Comparison of ENCODE assay signal across 17 cellular contexts in the genomic region with DNA sequence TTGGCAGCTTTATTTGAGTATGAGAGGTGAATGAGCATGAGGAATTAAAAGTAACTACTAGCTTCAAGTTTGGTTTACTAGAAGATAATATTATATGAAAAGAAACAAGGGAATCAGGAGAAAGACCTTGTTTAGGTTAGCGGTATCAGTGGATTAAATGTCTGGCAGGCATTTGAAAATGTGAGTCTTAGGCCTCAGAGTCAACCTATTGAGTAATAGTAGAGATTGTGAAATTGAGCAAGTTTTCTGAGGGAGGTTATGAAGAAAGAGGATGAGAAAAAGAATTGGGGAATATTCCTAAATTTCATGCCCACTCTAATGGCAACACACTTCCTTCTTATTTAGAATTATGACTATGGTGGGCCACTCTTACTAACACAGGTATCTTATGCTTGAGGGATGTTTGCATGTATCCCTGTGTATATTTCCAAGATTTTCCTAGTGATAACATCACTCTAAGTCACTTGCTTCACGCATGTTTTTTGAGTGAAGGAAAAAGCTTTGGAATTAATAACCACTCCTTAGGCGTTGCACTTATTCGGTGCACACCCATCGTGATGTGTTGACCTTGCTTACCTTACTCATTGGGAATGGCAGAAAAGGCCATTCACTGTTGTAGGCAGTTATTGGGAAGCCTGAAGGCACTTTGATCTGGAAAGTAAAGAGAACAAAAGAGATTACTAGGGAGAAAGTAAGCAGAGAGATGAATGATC. TPM values are rescaled to one million over a fixed set of nuclear protein-coding genes. Genes with fewer than 3 reads are reported as not detected.
A peak's percentile ranks its signal among the peaks of the same experiment; 100 is the strongest.
DNase-seq lines count a peak whose midpoint lies in the region; ATAC-seq, FAIRE-seq and TF ChIP-seq lines count a peak whose summit lies in the region.
"Had no signal": no experiment of that assay in that cellular context is flagged by ENCODE, and none has a peak within 500 bp of the region (broad histone marks: within the 10 kb centered on the region; RNA-seq: fewer than 3 reads in every experiment).

No MANE protein-coding gene starts in this region.

- H3K4me3 ChIP-seq in A549 (no peak overlapping the region), cardiac fibroblast (replicated peaks in 1 of 2; ENCODE audit: low read depth in 2 of 2, low read length in 2 of 2) (no peak overlapping the region), left lung (no peak overlapping the region), WERI-Rb-1 (ENCODE audit: low read depth, low read length) (no peak overlapping the region)
- H3K4me3 ChIP-seq: prostate gland had no signal

- H3K27ac ChIP-seq in A549 = no peak overlapping the region
- H3K27ac ChIP-seq in left lung = peak overlapping the region in 1 of 2 donors; percentile 9
- H3K27ac ChIP-seq in WERI-Rb-1 = no peak overlapping the region
- H3K27ac ChIP-seq: prostate gland had no signal

- intact Hi-C loops in left lung (cut with DNase I) = no loop called here

- H3K9me3 ChIP-seq in A549 = no peaks in the 10 kb centered on the region
- no peaks in the 10 kb centered on the region for H3K9me3 ChIP-seq in left lung
- no peaks in the 10 kb centered on the region for H3K9me3 ChIP-seq in WERI-Rb-1 (ENCODE audit: severe bottlenecking)
- H3K9me3 ChIP-seq: prostate gland had no signal

- no peak for ATAC-seq in A549
- ATAC-seq in left lung = peak; percentile 17
- ATAC-seq: activated CD4-positive, CD25-positive, alpha-beta regulatory T cell treated with anti-CD3 and anti-CD28 coated beads, Interleukin-2, amount 50 U/mL, for 24 hours; natural killer cell treated with Interleukin-12 subunit alpha and Interleukin-12 subunit beta and Interleukin-15 and Interleukin-18, amount 100 ng/mL, for 72 hours; stimulated activated naive B cell treated with anti-CD40 and anti-IgM and Interleukin-4, amounts not matched to agents 10 μg/mL and 1 μg/mL and 100 μg/mL, for 72 hours had no signal

- H3K4me2 ChIP-seq in A549 = no peak overlapping the region

- TF ChIP-seq CTCF in A549 (IDR thresholded peaks at IDR 0.05) (no peak), cardiac fibroblast (IDR thresholded peaks at IDR 0.05; ENCODE audit: low read depth, low read length) (no peak), left lung (IDR thresholded peaks at IDR 0.05) (no peak), WERI-Rb-1 (IDR thresholded peaks at IDR 0.05; ENCODE audit: low read depth, low read length) (no peak)

- no peak for FAIRE-seq in A549 (lab: Jason Lieb, UNC)

- 88% methylated on average over 5 of the region's 5 CpGs for WGBS in A549 (ENCODE audit: missing lambda C conversion rate)

- H3K27me3 ChIP-seq in left lung = no peaks in the 10 kb centered on the region
- H3K27me3 ChIP-seq in WERI-Rb-1 (ENCODE audit: insufficient read depth, low read depth, severe bottlenecking) = no peaks in the 10 kb centered on the region

- no peak for TF ChIP-seq RAD21 in A549 (conservative IDR thresholded peaks at IDR 0.05 in 1 of 2, IDR thresholded peaks at IDR 0.05 in 1 of 2)

- CTCF ChIA-PET in A549 (lab: Yijun Ruan, JAX) = interaction anchor here (0.7 to 1.8 kb wide), 5 partner anchors 10 to 632 kb away, joined by 3 to 5 read pairs (median 4); no protein-coding TSS in a partner anchor

- no peak for TF ChIP-seq POLR2A in A549 (IDR thresholded peaks at IDR 0.05; ENCODE audit: low read length)

- H3K36me3 ChIP-seq in left lung = no peaks in the 10 kb centered on the region
- no peaks in the 10 kb centered on the region for H3K36me3 ChIP-seq in WERI-Rb-1
- H3K36me3 ChIP-seq: prostate gland had no signal

- H3K4me1 ChIP-seq in A549 (peaks cover 16% of the 10 kb centered on the region), left lung (peaks cover 3 to 10% of the 10 kb centered on the region in 2 donors)
- H3K4me1 ChIP-seq: prostate gland had no signal

- TF ChIP-seq EP300 in A549 (IDR thresholded peaks at IDR 0.05) = no peak

- POLR2A ChIA-PET in A549 (lab: Yijun Ruan, JAX) = no interaction called here

- DNase-seq in A549 (ENCODE audit: low read depth in 1 of 2, low spot score in 1 of 2) (no peak), MV-4-11 (lab: John Stamatoyannopoulos, UW) (peak; percentile 79), cardiac fibroblast (ENCODE audit: low read depth in 2 of 2) (peak; percentile 79 to 82), left lung (no peak), NCI-H510A (lab: John Stamatoyannopoulos, UW) (no peak), DMS 273 treated with DMSO at 0.1 percent for 48 hours (lab: John Stamatoyannopoulos, UW) (no peak), WERI-Rb-1 (no peak), 8988T (no peak)
- DNase-seq: activated effector memory CD4-positive, alpha-beta T cell treated with Interleukin-2 at 50 U/mL for 16 hours; mesendoderm; NCI-H187; NCI-H446 treated with DMSO at 0.1 percent for 48 hours; SHP77 treated with DMSO at 0.1 percent for 48 hours; stimulated activated naive B cell treated with anti-CD40 and anti-IgM and Interleukin-4, amounts not matched to agents 10 μg/mL and 1 μg/mL and 100 μg/mL, for 72 hours had no signal

TF ChIP-seq in A549, 52 proteins besides CTCF, POLR2A, EP300 and RAD21:
- TF ChIP-seq, protein P1, sequence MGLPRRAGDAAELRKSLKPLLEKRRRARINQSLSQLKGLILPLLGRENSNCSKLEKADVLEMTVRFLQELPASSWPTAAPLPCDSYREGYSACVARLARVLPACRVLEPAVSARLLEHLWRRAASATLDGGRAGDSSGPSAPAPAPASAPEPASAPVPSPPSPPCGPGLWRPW (IDR thresholded peaks at IDR 0.05) = 0 out of 2 replicates have a peak, but pooled peaks have one; percentile 14
- TF ChIP-seq JUNB (IDR thresholded peaks at IDR 0.05) (no peak), CEBPB (IDR thresholded peaks at IDR 0.05) (peak; percentile 37 to 82; a peak in 3 of 4 replicates), CBX2 (IDR thresholded peaks at IDR 0.05; ENCODE audit: borderline replicate concordance, low read depth) (no peak)
TF ChIP-seq in A549: peak in this region for 2.

RNA-seq across cellular contexts. Expression of gene ELL2, which starts 8.2 kb away (rescaled TPM):
- polyA plus RNA-seq in A549 (2011; rRNA removed) (23.8 and 24.2 TPM in 2 replicates), A549 (2017; fragmentation: RNase III; extraction: RNeasy Plus Mini Kit Qiagen cat#74134 plus additional on column Dnase treatment) (9.7 to 12.5 TPM (median 11.8 TPM) in 3 replicates)
- 3.8 and 4.0 TPM in 2 replicates for polyA plus RNA-seq in A549 (2012; cell fraction: cytosol; rRNA removed)
- 3.5 and 4.9 TPM in 2 replicates for polyA plus RNA-seq in A549 (2012; cell fraction: nucleus; rRNA removed)
- 25.5 and 26.9 TPM in 2 replicates for polyA minus RNA-seq in A549 (2011; rRNA and poly(A)+ RNA removed)
- 10 to 100 TPM; 46.9 to 62.7 TPM for total RNA-seq in left lung

Comparison
In these comparisons a context has a peak if more than half of its experiments do, and no peak if none do; other contexts are left out.
1. DNase-seq: peak in MV-4-11 (single experiment) and cardiac fibroblast (2 of 2); none in A549 (0 of 2), left lung (0 of 2), NCI-H510A (single experiment), DMS 273 treated with DMSO at 0.1 percent for 48 hours (single experiment), WERI-Rb-1 (single experiment) and 8988T (single experiment).